8 cellular contexts compared by ENCODE assay signal in the genomic region with DNA sequence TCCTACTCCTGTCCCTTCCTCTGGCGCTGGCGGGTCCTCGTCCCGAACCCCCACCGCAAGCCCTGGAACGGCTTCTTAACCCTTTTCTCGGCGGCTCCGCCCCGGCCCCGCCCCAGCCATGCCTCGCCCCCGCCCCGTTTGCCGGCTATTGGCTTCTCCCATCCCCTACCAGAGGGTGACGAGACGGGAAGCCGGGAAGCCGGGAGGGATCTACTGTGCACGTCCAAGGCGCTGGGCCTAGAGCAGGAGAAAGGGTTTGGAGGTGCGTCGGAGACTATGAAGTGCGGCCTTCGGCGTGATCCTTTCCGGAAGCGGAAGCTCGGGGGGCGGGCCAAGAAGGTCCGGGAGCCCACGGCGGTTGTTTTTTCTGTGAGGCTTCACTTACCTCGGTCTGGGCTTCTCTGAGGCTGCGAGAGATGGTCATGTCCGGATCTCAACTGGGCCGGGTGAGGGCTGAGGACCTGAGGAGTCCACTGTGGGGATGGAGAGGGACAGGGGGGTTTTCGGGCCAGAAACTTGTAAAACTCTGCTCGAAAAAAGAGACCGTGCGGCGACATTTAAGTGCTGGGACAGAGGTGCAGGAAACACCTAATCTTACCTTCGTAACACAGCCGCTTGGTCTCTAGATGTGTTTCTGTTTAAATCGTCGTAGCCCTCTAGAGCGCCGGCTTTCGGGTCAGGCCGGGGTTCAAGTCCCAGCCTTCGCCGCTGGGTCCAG. TPM values are rescaled to one million over a fixed set of nuclear protein-coding genes. Genes with fewer than 3 reads are reported as not detected.
DNase-seq lines count a peak whose midpoint lies in the region; ATAC-seq and TF ChIP-seq lines count a peak whose summit lies in the region.

No MANE protein-coding gene starts in this region.

- peaks cover 7% of the 10 kb centered on the region for H3K4me1 ChIP-seq in CD4-positive, CD25-positive, alpha-beta regulatory T cell (ENCODE audit: control insufficient read depth, insufficient read depth, low read length, poor library complexity, severe bottlenecking)
- peaks cover 45% of the 10 kb centered on the region for H3K4me1 ChIP-seq in Loucy (ENCODE audit: insufficient read depth, low read length, poor library complexity, severe bottlenecking)
- H3K4me1 ChIP-seq in right atrium auricular region: peaks cover 0 to 5% of the 10 kb centered on the region in 2 donors
- peaks cover 7% of the 10 kb centered on the region for H3K4me1 ChIP-seq in rectal smooth muscle tissue (ENCODE audit: control insufficient read depth, insufficient read depth, low read length)
- peaks cover 0 to 4% of the 10 kb centered on the region in 2 donors for H3K4me1 ChIP-seq in uterus

- intact Hi-C loops in uterus (cut with DNase I; ENCODE audit: low total_unique reads): no loop called here

- no peaks in the 10 kb centered on the region for H4K20me1 ChIP-seq in Loucy (ENCODE audit: insufficient read depth, low read length, poor library complexity, severe bottlenecking)

- peak overlapping the region; percentile 93 for H3K9ac ChIP-seq in Loucy (ENCODE audit: low read depth, low read length, poor library complexity, severe bottlenecking)
- peak overlapping the region; percentile 92 for H3K9ac ChIP-seq in rectal smooth muscle tissue (ENCODE audit: low read length)

- peaks cover 0 to 25% (median 7%) of the 10 kb centered on the region in 4 donors for H3K4me1 Mint-ChIP-seq in CD4-positive, CD25-positive, alpha-beta regulatory T cell

- H2AFZ ChIP-seq in Loucy (ENCODE audit: low read length): peak overlapping the region; percentile 98

- peaks cover 0 to 1% (median 0%) of the 10 kb centered on the region in 7 donors for H3K9me3 Mint-ChIP-seq in CD4-positive, CD25-positive, alpha-beta regulatory T cell

- H3K27me3 Mint-ChIP-seq in CD4-positive, CD25-positive, alpha-beta regulatory T cell: peaks cover 5% of the 10 kb centered on the region

- H3K27ac ChIP-seq in CD4-positive, CD25-positive, alpha-beta regulatory T cell (ENCODE audit: insufficient read depth, low read length, poor library complexity, severe bottlenecking): peak overlapping the region; percentile 81
- H3K27ac ChIP-seq in right atrium auricular region: peak overlapping the region; percentile 72 to 81
- peak overlapping the region; percentile 85 for H3K27ac ChIP-seq in rectal smooth muscle tissue (ENCODE audit: low read depth, low read length)
- H3K27ac ChIP-seq in uterus: peak overlapping the region; percentile 81 to 82

- no peaks in the 10 kb centered on the region for H3K9me2 ChIP-seq in Loucy (replicated peaks; ENCODE audit: low read depth, low read length)

- no peaks in the 10 kb centered on the region for H3K27me3 ChIP-seq in CD4-positive, CD25-positive, alpha-beta regulatory T cell (ENCODE audit: control insufficient read depth, insufficient read depth, low read length)
- H3K27me3 ChIP-seq in Loucy (ENCODE audit: insufficient read depth, low read length, poor library complexity, severe bottlenecking): no peaks in the 10 kb centered on the region
- no peaks in the 10 kb centered on the region for H3K27me3 ChIP-seq in right atrium auricular region
- no peaks in the 10 kb centered on the region for H3K27me3 ChIP-seq in rectal smooth muscle tissue (ENCODE audit: control insufficient read depth, insufficient read depth, low read length)
- no peaks in the 10 kb centered on the region for H3K27me3 ChIP-seq in uterus

- peak; percentile 87 to 88 for ATAC-seq in CD4-positive, CD25-positive, alpha-beta regulatory T cell (ENCODE audit: low read depth in 2 of 2)
- ATAC-seq in GM21529 (IDR thresholded peaks at IDR 0.05; ENCODE audit: unreplicated experiment): peak; percentile 84

- H3K79me2 ChIP-seq in Loucy (ENCODE audit: insufficient read depth, low read length): peaks cover 21% of the 10 kb centered on the region

- peaks cover 3% of the 10 kb centered on the region for H3K36me3 Mint-ChIP-seq in CD4-positive, CD25-positive, alpha-beta regulatory T cell

- no peaks in the 10 kb centered on the region for H3K9me3 ChIP-seq in CD4-positive, CD25-positive, alpha-beta regulatory T cell (ENCODE audit: control insufficient read depth in 2 of 2, low read length in 2 of 2)
- H3K9me3 ChIP-seq in Loucy (ENCODE audit: insufficient read depth, low read depth, low read length) (no peaks in the 10 kb centered on the region), right atrium auricular region (no peaks in the 10 kb centered on the region), uterus (no peaks in the 10 kb centered on the region)

- H3F3A ChIP-seq in Loucy (ENCODE audit: low read depth): no peaks in the 10 kb centered on the region

- TF ChIP-seq CTCF in Loucy (conservative IDR thresholded peaks at IDR 0.05; ENCODE audit: low read length): no peak
- TF ChIP-seq CTCF in right atrium auricular region (IDR thresholded peaks at IDR 0.05): no peak
- no peak for TF ChIP-seq CTCF in uterus (IDR thresholded peaks at IDR 0.05)

- peak overlapping the region; percentile 77 for H3K4me3 ChIP-seq in CD4-positive, CD25-positive, alpha-beta regulatory T cell (ENCODE audit: low read depth, low read length)
- H3K4me3 ChIP-seq in Loucy (ENCODE audit: low read length, poor library complexity, severe bottlenecking) (peak overlapping the region; percentile 92), right atrium auricular region (peak overlapping the region; percentile 54 to 66), rectal smooth muscle tissue (ENCODE audit: low read length) (peak overlapping the region; percentile 81), uterus (peak overlapping the region; percentile 50 to 77)

- no peaks in the 10 kb centered on the region for H3K36me3 ChIP-seq in CD4-positive, CD25-positive, alpha-beta regulatory T cell (ENCODE audit: control insufficient read depth, insufficient read depth, low read length)
- H3K36me3 ChIP-seq in Loucy (ENCODE audit: insufficient read depth, low read length): no peaks in the 10 kb centered on the region
- H3K36me3 ChIP-seq in right atrium auricular region: no peaks in the 10 kb centered on the region
- no peaks in the 10 kb centered on the region for H3K36me3 ChIP-seq in rectal smooth muscle tissue (ENCODE audit: control insufficient read depth, insufficient read depth, low read length)
- H3K36me3 ChIP-seq in uterus: no peaks in the 10 kb centered on the region

- peak overlapping the region; percentile 57 to 99 (median 96) for H3K4me3 Mint-ChIP-seq in CD4-positive, CD25-positive, alpha-beta regulatory T cell

- TF ChIP-seq POLR2A in uterus (IDR thresholded peaks at IDR 0.05): peak in 1 of 2 donors; percentile 49

- peak overlapping the region; percentile 97 for H3K4me2 ChIP-seq in Loucy (ENCODE audit: low read depth, low read length, poor library complexity, severe bottlenecking)

- peak overlapping the region in 2 of 3 donors; percentile 98 to 99 for H3K27ac Mint-ChIP-seq in CD4-positive, CD25-positive, alpha-beta regulatory T cell

- peak; percentile 20 to 81 (median 71) for DNase-seq in CD4-positive, CD25-positive, alpha-beta regulatory T cell
- DNase-seq in SW480 (ENCODE audit: low spot score) (peak; percentile 89), amygdala (lab: John Stamatoyannopoulos, UW) (peak in 50 of 56 donors; percentile 3 to 90 (median 68)), right atrium auricular region (ENCODE audit: low spot score) (peak; percentile 92), uterus (peak; percentile 85 to 96)

RNA-seq across cellular contexts. Expression of gene ROPN1B, which starts 21.4 kb away (rescaled TPM):
- total RNA-seq in CD4-positive, CD25-positive, alpha-beta regulatory T cell: not detected
- under 1 TPM in 1 of 4 donors, not detected in 3; 0.12 TPM for polyA plus RNA-seq in CD4-positive, CD25-positive, alpha-beta regulatory T cell
- total RNA-seq in right atrium auricular region: 1 to 10 TPM; 3.9 to 4.7 TPM
- under 1 TPM in 1 of 4 donors, not detected in 3; 0.70 TPM for total RNA-seq in uterus

Comparison
In these comparisons a context has a peak if more than half of its experiments do, and no peak if none do; other contexts are left out.
1. Peak in every context shown above with its lines: DNase-seq, ATAC-seq, H3K4me3 ChIP-seq and H3K27ac ChIP-seq.